8 cellular contexts compared by ENCODE assay signal in genomic region chr19:45645631-45646344, GRCh38.
DNase-seq lines count a peak whose midpoint lies in the region; ATAC-seq lines count a peak whose summit lies in the region.

No MANE protein-coding gene starts in this region.

- ATAC-seq in HG02571 (IDR thresholded peaks at IDR 0.05; ENCODE audit: unreplicated experiment) = peak; percentile 30
- ATAC-seq in HG03378 (IDR thresholded peaks at IDR 0.05; ENCODE audit: unreplicated experiment) = no peak

- H3K27ac ChIP-seq in cingulate gyrus (ENCODE audit: low read depth, low read length) = peak overlapping the region; percentile 99
- H3K27ac ChIP-seq in layer of hippocampus (ENCODE audit: low read depth, low read length) = peak overlapping the region; percentile 99

- no peaks in the 10 kb centered on the region for H3K27me3 ChIP-seq in layer of hippocampus (ENCODE audit: control insufficient read depth, insufficient read depth, low read length)

- DNase-seq in DMS 273 treated with DMSO at 0.1 percent for 48 hours (lab: John Stamatoyannopoulos, UW) (peak; percentile 85), NCI-H345 (lab: John Stamatoyannopoulos, UW) (peak; percentile 90)
- DNase-seq in activated CD4-positive, alpha-beta T cell treated with anti-CD3 and anti-CD28 coated beads for 48 hours = peak; percentile 89
- peak; percentile 52 to 62 for DNase-seq in stimulated activated CD4-positive, alpha-beta T cell treated with anti-CD3 and anti-CD28 coated beads, Interleukin-1b, Interleukin-23, amount 100 ng/mL, for 4 hours (ENCODE audit: low read depth in 2 of 2)
